ENCODE assay signal across 11 cellular contexts in genomic region chr5:161851691-161852299, GRCh38. TPM values are rescaled to one million over a fixed set of nuclear protein-coding genes. Genes with fewer than 3 reads are reported as not detected.
DNase-seq lines count a peak whose midpoint lies in the region; ATAC-seq and TF ChIP-seq lines count a peak whose summit lies in the region.
"Had no signal": no experiment of that assay in that cellular context is flagged by ENCODE, and none has a peak within 500 bp of the region (broad histone marks: within the 10 kb centered on the region; RNA-seq: fewer than 3 reads in every experiment).

No MANE protein-coding gene starts in this region.

- no peak for TF ChIP-seq EP300 in upper lobe of left lung (IDR thresholded peaks at IDR 0.05)

- H3K27ac Mint-ChIP-seq in type B pancreatic cell (no peak overlapping the region), CD14-positive monocyte (no peak overlapping the region)

- H3K27ac ChIP-seq in dorsolateral prefrontal cortex (peak overlapping the region in 28 of 59 donors; percentile 0 to 77 (median 30)), upper lobe of left lung (no peak overlapping the region)
- H3K27ac ChIP-seq: neutrophil had no signal

- no peaks in the 10 kb centered on the region for H3K36me3 Mint-ChIP-seq in type B pancreatic cell
- no peaks in the 10 kb centered on the region for H3K36me3 Mint-ChIP-seq in CD14-positive monocyte

- peaks cover 9% of the 10 kb centered on the region for H3K4me1 Mint-ChIP-seq in type B pancreatic cell (ENCODE audit: unreplicated experiment)
- no peaks in the 10 kb centered on the region for H3K4me1 Mint-ChIP-seq in CD14-positive monocyte

- H3K4me3 ChIP-seq in dorsolateral prefrontal cortex (peak overlapping the region in 54 of 59 donors; percentile 5 to 73 (median 53)), upper lobe of left lung (no peak overlapping the region)

- H3K4me1 ChIP-seq in upper lobe of left lung, result peaks cover 0 to 3% (median 0%) of the 10 kb centered on the region in 4 donors

- TF ChIP-seq POLR2A in upper lobe of left lung (IDR thresholded peaks at IDR 0.05), result no peak

- peak in 53 of 56 donors; percentile 27 to 64 (median 46) for TF ChIP-seq CTCF in dorsolateral prefrontal cortex (IDR thresholded peaks at IDR 0.05 in 54 of 56, conservative IDR thresholded peaks at IDR 0.05 in 2 of 56; ENCODE audit: low read depth in 1 of 56, partially characterized antibody in 56 of 56)
- peak; percentile 70 for TF ChIP-seq CTCF in type B pancreatic cell (conservative IDR thresholded peaks at IDR 0.05)
- TF ChIP-seq CTCF in CD14-positive monocyte (IDR thresholded peaks at IDR 0.05), result no peak
- no peak for TF ChIP-seq CTCF in upper lobe of left lung (IDR thresholded peaks at IDR 0.05)

- no peak overlapping the region for H3K4me3 Mint-ChIP-seq in type B pancreatic cell
- no peak overlapping the region for H3K4me3 Mint-ChIP-seq in CD14-positive monocyte

- H3K9me3 Mint-ChIP-seq in type B pancreatic cell (no peaks in the 10 kb centered on the region), CD14-positive monocyte (peaks cover 0 to 4% (median 0%) of the 10 kb centered on the region in 7 donors)

- H3K27me3 ChIP-seq in dorsolateral prefrontal cortex (peaks cover 0 to 54% (median 5%) of the 10 kb centered on the region in 45 donors), upper lobe of left lung (peaks cover 0 to 4% (median 0%) of the 10 kb centered on the region in 4 donors)

- no peaks in the 10 kb centered on the region for H3K9me3 ChIP-seq in upper lobe of left lung
- H3K9me3 ChIP-seq: neutrophil had no signal

- intact Hi-C loops in dorsolateral prefrontal cortex (cut with DNase I), result loop anchor here in 1 of 2 donors (10.0 kb wide), 1 partner anchor 1493 kb away; no protein-coding TSS in a partner anchor
- intact Hi-C loops in CD14-positive monocyte (cut with micrococcal nuclease), result no loop called here

- H3K27me3 Mint-ChIP-seq in type B pancreatic cell (peaks cover 37% of the 10 kb centered on the region), CD14-positive monocyte (ENCODE audit: low read depth in 3 of 3) (peaks cover 22 to 27% (median 26%) of the 10 kb centered on the region in 3 donors)

- WGBS in upper lobe of left lung, 2 donors, result 55 to 57% methylated on average over 2 of the region's 2 CpGs

- no peaks in the 10 kb centered on the region for H3K36me3 ChIP-seq in upper lobe of left lung
- H3K36me3 ChIP-seq: neutrophil had no signal

- DNase-seq in SKM-1 (lab: John Stamatoyannopoulos, UW; ENCODE audit: unreplicated experiment), result peak; percentile 28
- no peak for DNase-seq in SKM-1 treated with dmso at 0.1 percent for 144 hours (lab: John Stamatoyannopoulos, UW; ENCODE audit: unreplicated experiment)
- DNase-seq in NCI-H748 treated with DMSO at 0.1 percent for 48 hours (lab: John Stamatoyannopoulos, UW), result peak; percentile 24
- DNase-seq in dorsolateral prefrontal cortex, result no peak
- DNase-seq in type B pancreatic cell (ENCODE audit: extremely low spot score, unreplicated experiment), result no peak
- DNase-seq in CD14-positive monocyte (ENCODE audit: low spot score), result no peak
- DNase-seq in upper lobe of left lung, result no peak
- DNase-seq: cortex of kidney had no signal

- ATAC-seq in upper lobe of left lung (ENCODE audit: low FRiP score in 2 of 2) (no peak), GM18870 (IDR thresholded peaks at IDR 0.05; ENCODE audit: unreplicated experiment) (no peak)

RNA-seq across cellular contexts. Expression of gene GABRA1, which starts 3.9 kb away (rescaled TPM):
- 100 to 1,000 TPM in 115 of 120 experiments, 10 to 100 TPM in 5; 51.4 to 376 (median 219) TPM for total RNA-seq in dorsolateral prefrontal cortex
- total RNA-seq in type B pancreatic cell (ENCODE audit: low replicate concordance), result 1.8 and 12.3 TPM in 2 replicates
- polyA plus RNA-seq in CD14-positive monocyte, result not detected
- total RNA-seq in upper lobe of left lung, result not detected
- total RNA-seq: T-helper 1 cell treated with Interleukin-12 subunit alpha and Interleukin-12 subunit beta and Interleukin-4 antibody, amounts not matched to agents 30 ng/mL and 1 ng/mL, for 36 hours had no signal

Comparison
In these comparisons a context has a peak if more than half of its experiments do, and no peak if none do; other contexts are left out.
1. DNase-seq: peak in SKM-1 (single experiment) and NCI-H748 treated with DMSO at 0.1 percent for 48 hours (single experiment); none in SKM-1 treated with dmso at 0.1 percent for 144 hours (single experiment), dorsolateral prefrontal cortex (0 of 10), type B pancreatic cell (single experiment), CD14-positive monocyte (single experiment) and upper lobe of left lung (0 of 2).
2. H3K4me3 ChIP-seq: peak in dorsolateral prefrontal cortex (54 of 59); none in upper lobe of left lung (0 of 4).
3. CTCF ChIP-seq: peak in dorsolateral prefrontal cortex (53 of 56) and type B pancreatic cell (single experiment); none in CD14-positive monocyte (single experiment) and upper lobe of left lung (0 of 6).